Comparison of ENCODE assay signal across 19 cellular contexts in genomic region chr21:16589046-16589445, GRCh38.
DNase-seq lines count a peak whose midpoint lies in the region; ATAC-seq and TF ChIP-seq lines count a peak whose summit lies in the region.
"Had no signal": no experiment of that assay in that cellular context is flagged by ENCODE, and none has a peak within 500 bp of the region (broad histone marks: within the 10 kb centered on the region; RNA-seq: fewer than 3 reads in every experiment).

No MANE protein-coding gene starts in this region.

- peak overlapping the region in 4 of 5 donors; percentile 2 to 94 (median 48) for H3K27ac ChIP-seq in adrenal gland
- H3K27ac ChIP-seq: parathyroid adenoma had no signal

- H3K27me3 ChIP-seq in adrenal gland (no peaks in the 10 kb centered on the region), skeletal muscle satellite cell (ENCODE audit: control insufficient read depth, insufficient read depth, low read length) (no peaks in the 10 kb centered on the region)
- H3K27me3 ChIP-seq: testis had no signal

- no peaks in the 10 kb centered on the region for H3K36me3 Mint-ChIP-seq in glutamatergic neuron (ENCODE audit: unreplicated experiment)

- H3K9ac ChIP-seq in skeletal muscle satellite cell (ENCODE audit: low read depth, low read length) = peak overlapping the region; percentile 76
- H3K9ac ChIP-seq: parathyroid adenoma had no signal

- H3K27me3 Mint-ChIP-seq in glutamatergic neuron (ENCODE audit: unreplicated experiment) = no peaks in the 10 kb centered on the region

- TF ChIP-seq CTCF in adrenal gland (IDR thresholded peaks at IDR 0.05) (no peak), glutamatergic neuron (IDR thresholded peaks at IDR 0.05; ENCODE audit: partially characterized antibody, unreplicated experiment) (no peak)

- WGBS in adrenal gland, 4 donors = 76 to 92% (median 80%) methylated on average over 2 of the region's 2 CpGs

- DNase-seq in G401 (ENCODE audit: low spot score) (peak; percentile 60), adrenal gland (no peak), glutamatergic neuron (no peak), GM19238 (ENCODE audit: insufficient read length, low spot score) (no peak), RKO (ENCODE audit: low spot score) (no peak)
- no peak for DNase-seq in activated naive CD4-positive, alpha-beta T cell (lab: John Stamatoyannopoulos, UW)
- DNase-seq: activated effector memory CD4-positive, alpha-beta T cell treated with Interleukin-2 at 50 U/mL for 16 hours; AML-193; effector CD4-positive, alpha-beta T cell; GDM1; Kasumi-1; NCI-H187; NCI-H510A; stimulated activated CD4-positive, alpha-beta T cell treated with anti-CD3 and anti-CD28 coated beads, Interleukin-15, amount 100 ng/mL, for 24 hours; SW 1271 had no signal

- H3K27ac Mint-ChIP-seq in glutamatergic neuron (ENCODE audit: unreplicated experiment) = no peak overlapping the region

- no peak for ATAC-seq in GM18502 (IDR thresholded peaks at IDR 0.05; ENCODE audit: poor library complexity, unreplicated experiment)

- H3K4me1 ChIP-seq in adrenal gland (replicated peaks in 1 of 2) (peaks cover 10 to 23% of the 10 kb centered on the region in 2 donors), skeletal muscle satellite cell (ENCODE audit: control insufficient read depth, insufficient read depth, low read length) (peaks cover 20% of the 10 kb centered on the region)
- H3K4me1 ChIP-seq: parathyroid adenoma had no signal

- TF ChIP-seq POLR2A in adrenal gland (IDR thresholded peaks at IDR 0.05) = no peak

- H3K9me3 ChIP-seq in adrenal gland (replicated peaks in 1 of 3) (no peaks in the 10 kb centered on the region), skeletal muscle satellite cell (replicated peaks; ENCODE audit: low read length) (no peaks in the 10 kb centered on the region)
- H3K9me3 ChIP-seq: testis had no signal

- peak overlapping the region in 1 of 4 donors; percentile 57 for H3K4me3 ChIP-seq in adrenal gland
- peak overlapping the region; percentile 76 for H3K4me3 ChIP-seq in skeletal muscle satellite cell (ENCODE audit: low read length)

- H3K36me3 ChIP-seq in adrenal gland (replicated peaks in 1 of 2) (no peaks in the 10 kb centered on the region), skeletal muscle satellite cell (ENCODE audit: insufficient read depth, low read length) (no peaks in the 10 kb centered on the region)

- H3K4me1 Mint-ChIP-seq in glutamatergic neuron (ENCODE audit: low read depth, unreplicated experiment) = peaks cover 19% of the 10 kb centered on the region

- in situ Hi-C loops in G401 (cut with HindIII; ENCODE audit: low sequenced_read_pairs) = no loop called here

- H3K4me2 ChIP-seq in skeletal muscle satellite cell (ENCODE audit: low read length) = peak overlapping the region; percentile 89

- no peaks in the 10 kb centered on the region for H3K9me3 Mint-ChIP-seq in glutamatergic neuron (ENCODE audit: unreplicated experiment)

- peak overlapping the region; percentile 41 for H3K4me3 Mint-ChIP-seq in glutamatergic neuron (ENCODE audit: unreplicated experiment)

- intact Hi-C loops in adrenal gland (cut with DNase I) = no loop called here
